Comparison of ENCODE assay signal across 8 cellular contexts in the genomic region with DNA sequence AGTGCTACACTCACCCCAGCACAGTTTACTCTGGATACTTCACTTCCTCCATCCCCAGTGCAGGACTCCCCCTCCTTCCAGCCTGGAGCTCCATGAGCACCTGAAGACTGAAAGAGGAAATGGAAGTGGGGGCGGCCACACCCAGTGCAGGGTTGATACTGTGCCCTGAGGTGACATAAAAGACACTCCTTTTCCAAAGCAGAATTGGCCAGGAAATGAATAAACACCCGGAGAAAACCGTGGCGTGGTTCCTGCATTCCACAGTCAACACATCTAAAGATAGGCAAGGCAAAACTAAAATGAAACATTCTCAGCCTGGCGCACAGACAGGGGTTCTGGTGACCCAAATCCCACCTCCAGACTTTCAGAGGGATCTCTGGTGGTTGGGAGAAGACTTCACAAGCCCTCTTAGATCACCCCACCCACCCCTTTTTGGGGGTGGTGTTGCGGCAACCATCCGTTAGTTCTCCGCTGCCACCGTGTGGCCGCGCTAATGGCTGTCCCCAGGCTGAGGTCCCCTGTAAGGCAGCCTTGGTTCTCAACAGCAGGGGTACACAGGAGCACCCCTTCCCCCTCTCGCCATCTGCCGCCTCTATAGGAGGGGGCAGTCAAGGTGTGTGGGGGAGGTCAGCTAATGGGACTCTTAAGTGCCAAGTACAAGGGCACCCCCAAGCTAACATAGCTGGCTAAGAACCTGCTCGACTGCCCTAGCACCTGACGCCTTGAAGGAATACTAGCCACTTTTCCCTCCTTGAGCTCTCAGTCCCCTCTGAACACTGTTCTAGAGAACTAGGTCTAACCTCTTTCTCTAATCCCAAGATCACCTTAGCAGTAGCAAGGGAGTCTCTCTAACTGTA. TPM values are rescaled to one million over a fixed set of nuclear protein-coding genes. Genes with fewer than 3 reads are reported as not detected.
DNase-seq lines count a peak whose midpoint lies in the region; ATAC-seq and TF ChIP-seq lines count a peak whose summit lies in the region.

No MANE protein-coding gene starts in this region.

- 12% methylated on average over 13 of the region's 15 CpGs for WGBS in esophagus muscularis mucosa
- no CpG with 5 or more reads among the region's 15 CpGs for WGBS in neuronal stem cell (ENCODE audit: extremely low coverage in 2 of 2, insufficient read length in 2 of 2, insufficient replicate concordance in 1 of 2), 2 donors

- no peaks in the 10 kb centered on the region for H3K27me3 Mint-ChIP-seq in activated T-cell treated with anti-CD3 and anti-CD28 coated beads, Interleukin-2, amount 50 U/mL, for 24 hours
- peaks cover 16% of the 10 kb centered on the region for H3K27me3 Mint-ChIP-seq in type B pancreatic cell

- TF ChIP-seq POLR2A in esophagus muscularis mucosa (IDR thresholded peaks at IDR 0.05; ENCODE audit: low read depth): no peak

- H2BK15ac ChIP-seq in neuronal stem cell (ENCODE audit: low read length): no peak overlapping the region

- peak overlapping the region; percentile 44 for H3K4me3 Mint-ChIP-seq in activated T-cell treated with anti-CD3 and anti-CD28 coated beads, Interleukin-2, amount 50 U/mL, for 24 hours
- peak overlapping the region; percentile 41 for H3K4me3 Mint-ChIP-seq in type B pancreatic cell

- peaks cover 24% of the 10 kb centered on the region for H3K36me3 Mint-ChIP-seq in activated T-cell treated with anti-CD3 and anti-CD28 coated beads, Interleukin-2, amount 50 U/mL, for 24 hours (ENCODE audit: low read depth)
- H3K36me3 Mint-ChIP-seq in type B pancreatic cell: peaks cover 4% of the 10 kb centered on the region

- peak overlapping the region; percentile 37 to 58 (median 50) for H3K27ac ChIP-seq in esophagus muscularis mucosa (replicated peaks in 1 of 4)
- H3K27ac ChIP-seq in neuronal stem cell (replicated peaks; ENCODE audit: low read length): no peak overlapping the region

- H3K18ac ChIP-seq in neuronal stem cell (ENCODE audit: low read length): no peak overlapping the region

- peak; percentile 43 to 51 for DNase-seq in NCI-H2081 (lab: John Stamatoyannopoulos, UW)
- DNase-seq in NCI-H2081 treated with DMSO at 0.1 percent for 48 hours (lab: John Stamatoyannopoulos, UW): no peak
- DNase-seq in NCI-H460 (ENCODE audit: extremely low read depth, low read depth): peak; percentile 29
- peak; percentile 62 for DNase-seq in activated T-cell treated with anti-CD3 and anti-CD28 coated beads, Interleukin-2, amount 50 U/mL, for 24 hours
- no peak for DNase-seq in esophagus muscularis mucosa (ENCODE audit: extremely low spot score)
- no peak for DNase-seq in neuronal stem cell (ENCODE audit: low spot score)
- no peak for DNase-seq in type B pancreatic cell (ENCODE audit: extremely low spot score, unreplicated experiment)

- no peak for ATAC-seq in HG03135 (IDR thresholded peaks at IDR 0.05; ENCODE audit: unreplicated experiment)

- H3K14ac ChIP-seq in neuronal stem cell (ENCODE audit: low read length): no peak overlapping the region

- H3K79me1 ChIP-seq in neuronal stem cell (ENCODE audit: low read depth, low read length): no peaks in the 10 kb centered on the region

- H3K4me1 Mint-ChIP-seq in activated T-cell treated with anti-CD3 and anti-CD28 coated beads, Interleukin-2, amount 50 U/mL, for 24 hours (ENCODE audit: low read depth): peaks cover 30% of the 10 kb centered on the region
- peaks cover 5% of the 10 kb centered on the region for H3K4me1 Mint-ChIP-seq in type B pancreatic cell (ENCODE audit: unreplicated experiment)

- no peak overlapping the region for H4K8ac ChIP-seq in neuronal stem cell (ENCODE audit: low read depth, low read length)

- H3K9me3 Mint-ChIP-seq in activated T-cell treated with anti-CD3 and anti-CD28 coated beads, Interleukin-2, amount 50 U/mL, for 24 hours: no peaks in the 10 kb centered on the region
- H3K9me3 Mint-ChIP-seq in type B pancreatic cell: no peaks in the 10 kb centered on the region

- no peak overlapping the region for H3K9ac ChIP-seq in neuronal stem cell (ENCODE audit: low read depth, low read length, poor library complexity)

- H3K23ac ChIP-seq in neuronal stem cell (ENCODE audit: low read depth, low read length, poor library complexity): no peak overlapping the region

- H2BK5ac ChIP-seq in neuronal stem cell (ENCODE audit: low read length): peak overlapping the region; percentile 76

- H2AK5ac ChIP-seq in neuronal stem cell (ENCODE audit: low read depth, low read length): peak overlapping the region; percentile 47

- no peak for TF ChIP-seq EP300 in esophagus muscularis mucosa (IDR thresholded peaks at IDR 0.05)

- H3K4me1 ChIP-seq in esophagus muscularis mucosa: peaks cover 26 to 53% (median 44%) of the 10 kb centered on the region in 4 donors
- H3K4me1 ChIP-seq in neuronal stem cell (ENCODE audit: control insufficient read depth in 2 of 2, insufficient read depth in 1 of 2, low read depth in 1 of 2, low read length in 2 of 2): peaks cover 0 to 5% of the 10 kb centered on the region in 2 donors

- H3K27me3 ChIP-seq in esophagus muscularis mucosa (no peaks in the 10 kb centered on the region), neuronal stem cell (ENCODE audit: control insufficient read depth in 3 of 3, insufficient read depth in 3 of 3, low read depth in 1 of 3, low read length in 3 of 3) (peaks cover 0 to 5% (median 0%) of the 10 kb centered on the region in 3 experiments)

- no peaks in the 10 kb centered on the region for H3K9me3 ChIP-seq in esophagus muscularis mucosa
- no peaks in the 10 kb centered on the region for H3K9me3 ChIP-seq in neuronal stem cell (replicated peaks in 1 of 2; ENCODE audit: control insufficient read depth in 2 of 2, insufficient read depth in 1 of 2, low read depth in 1 of 2, low read length in 2 of 2)

- no peak overlapping the region for H4K91ac ChIP-seq in neuronal stem cell (ENCODE audit: low read depth, low read length, poor library complexity)

- intact Hi-C loops in esophagus muscularis mucosa (cut with DNase I): loop anchor here (2.0 to 5.0 kb wide), 2 partner anchors 49 to 103 kb away; partner anchors contain the start of genes INKA1 and TRAIP

- H3K36me3 ChIP-seq in esophagus muscularis mucosa (peaks cover 6 to 29% (median 28%) of the 10 kb centered on the region in 4 donors), neuronal stem cell (replicated peaks in 1 of 2; ENCODE audit: control insufficient read depth in 2 of 2, insufficient read depth in 2 of 2, low read length in 2 of 2) (no peaks in the 10 kb centered on the region)

- no peak overlapping the region for H2BK120ac ChIP-seq in neuronal stem cell (ENCODE audit: low read depth, low read length)

- H2AFZ ChIP-seq in neuronal stem cell (ENCODE audit: low read length): peak overlapping the region; percentile 53

- H3K4ac ChIP-seq in neuronal stem cell (ENCODE audit: low read length): no peak overlapping the region

- TF ChIP-seq CTCF in esophagus muscularis mucosa (IDR thresholded peaks at IDR 0.05) (peak; percentile 65 to 73 (median 65)), type B pancreatic cell (conservative IDR thresholded peaks at IDR 0.05) (peak; percentile 78)

- peak overlapping the region; percentile 34 to 52 (median 38) for H3K4me3 ChIP-seq in esophagus muscularis mucosa
- no peak overlapping the region for H3K4me3 ChIP-seq in neuronal stem cell (ENCODE audit: low read length in 2 of 2)

- peak overlapping the region; percentile 86 for H3K27ac Mint-ChIP-seq in activated T-cell treated with anti-CD3 and anti-CD28 coated beads, Interleukin-2, amount 50 U/mL, for 24 hours
- peak overlapping the region; percentile 85 for H3K27ac Mint-ChIP-seq in type B pancreatic cell

- no peak overlapping the region for H2BK12ac ChIP-seq in neuronal stem cell (ENCODE audit: low read length)

- H3K4me2 ChIP-seq in neuronal stem cell (ENCODE audit: insufficient read depth, low read length, poor library complexity, severe bottlenecking): no peak overlapping the region

RNA-seq across cellular contexts. Expression of gene MST1R, which starts 2.6 kb away (rescaled TPM):
- total RNA-seq in NCI-H460 (2014; rRNA removed; shearing (Covaris generic)): 0.69 and 0.82 TPM in 2 replicates
- polyA plus RNA-seq in NCI-H460 (2014; cell fraction: nucleus; rRNA removed): 4.8 and 8.4 TPM in 2 replicates
- total RNA-seq in esophagus muscularis mucosa: 1 to 10 TPM; 1.7 to 6.6 (median 3.6) TPM
- 0.81 TPM for polyA plus RNA-seq in neuronal stem cell (2013, experiment 1 of 2)
- 0.64 TPM for polyA plus RNA-seq in neuronal stem cell (2013, experiment 2 of 2)
- 3.0 and 5.3 TPM in 2 replicates for total RNA-seq in type B pancreatic cell (ENCODE audit: low replicate concordance)

RNA-seq across cellular contexts. Expression of gene MON1A, which starts 23.4 kb away (rescaled TPM):
- 8.9 and 10.8 TPM in 2 replicates for total RNA-seq in NCI-H460 (2014; rRNA removed; shearing (Covaris generic))
- 11.7 and 15.6 TPM in 2 replicates for polyA plus RNA-seq in NCI-H460 (2014; cell fraction: nucleus; rRNA removed)
- 10 to 100 TPM in 3 of 4 donors, 1 to 10 TPM in 1; 9.9 to 19.1 (median 15.7) TPM for total RNA-seq in esophagus muscularis mucosa
- 5.6 TPM for polyA plus RNA-seq in neuronal stem cell (2013, experiment 1 of 2)
- 5.6 TPM for polyA plus RNA-seq in neuronal stem cell (2013, experiment 2 of 2)
- 8.8 and 9.2 TPM in 2 replicates for total RNA-seq in type B pancreatic cell (ENCODE audit: low replicate concordance)

RNA-seq across cellular contexts. Expression of gene RBM6, which starts 33.7 kb away (rescaled TPM):
- total RNA-seq in NCI-H460 (2014; rRNA removed; shearing (Covaris generic)): 24.6 and 33.8 TPM in 2 replicates
- polyA plus RNA-seq in NCI-H460 (2014; cell fraction: nucleus; rRNA removed): 120 and 124 TPM in 2 replicates
- total RNA-seq in esophagus muscularis mucosa: 100 to 1,000 TPM in 1 of 4 donors, 10 to 100 TPM in 3; 57.9 to 100 (median 66.9) TPM
- polyA plus RNA-seq in neuronal stem cell (2013, experiment 1 of 2): 86.7 TPM
- 85.7 TPM for polyA plus RNA-seq in neuronal stem cell (2013, experiment 2 of 2)
- total RNA-seq in type B pancreatic cell (ENCODE audit: low replicate concordance): 96.0 and 109 TPM in 2 replicates

RNA-seq across cellular contexts. Expression of gene CAMKV, which starts 36.5 kb away (rescaled TPM):
- 0.26 TPM in 1 of 2 replicates, not detected in the other for total RNA-seq in NCI-H460 (2014; rRNA removed; shearing (Covaris generic))
- 0.18 and 0.47 TPM in 2 replicates for polyA plus RNA-seq in NCI-H460 (2014; cell fraction: nucleus; rRNA removed)
- total RNA-seq in esophagus muscularis mucosa (under 1 TPM in 1 of 4 donors, not detected in 3; 0.13 TPM), type B pancreatic cell (ENCODE audit: low replicate concordance) (1.6 and 10.6 TPM in 2 replicates)
- polyA plus RNA-seq in neuronal stem cell (2013, experiment 1 of 2): 10.0 TPM
- polyA plus RNA-seq in neuronal stem cell (2013, experiment 2 of 2): 9.6 TPM

RNA-seq across cellular contexts. Expression of gene TRAIP, which starts 49.9 kb away (rescaled TPM):
- 5.3 and 5.7 TPM in 2 replicates for total RNA-seq in NCI-H460 (2014; rRNA removed; shearing (Covaris generic))
- 32.3 and 37.0 TPM in 2 replicates for polyA plus RNA-seq in NCI-H460 (2014; cell fraction: nucleus; rRNA removed)
- total RNA-seq in esophagus muscularis mucosa (1 to 10 TPM in 2 of 4 donors, under 1 TPM in 1, not detected in 1; 0.84 to 1.4 (median 1.3) TPM), type B pancreatic cell (ENCODE audit: low replicate concordance) (7.5 and 23.0 TPM in 2 replicates)
- polyA plus RNA-seq in neuronal stem cell (2013, experiment 1 of 2): 19.8 TPM
- polyA plus RNA-seq in neuronal stem cell (2013, experiment 2 of 2): 20.0 TPM

Comparison
In these comparisons a context has a peak if more than half of its experiments do, and no peak if none do; other contexts are left out.
1. DNase-seq: peak in NCI-H2081 (2 of 2), NCI-H460 (single experiment) and activated T-cell treated with anti-CD3 and anti-CD28 coated beads, Interleukin-2, amount 50 U/mL, for 24 hours (single experiment); none in NCI-H2081 treated with DMSO at 0.1 percent for 48 hours (single experiment), esophagus muscularis mucosa (single experiment), neuronal stem cell (single experiment) and type B pancreatic cell (single experiment).
2. H3K4me3 ChIP-seq: peak in esophagus muscularis mucosa (4 of 4); none in neuronal stem cell (0 of 2).